Comparison of ENCODE assay signal across 1 cellular context in genomic region chr4:154597798-154598774, GRCh38.
TF ChIP-seq lines count a peak whose summit lies in the region.

No MANE protein-coding gene starts in this region.

TF ChIP-seq in liver, 16 proteins besides CTCF, POLR2A, EP300 and RAD21 (continued from another document):
- TF ChIP-seq ATF3 (IDR thresholded peaks at IDR 0.05) (peak; percentile 12), FOXA2 (IDR thresholded peaks at IDR 0.05) (peak; percentile 90), SP1 (IDR thresholded peaks at IDR 0.05) (peak; percentile 87), RXRA (IDR thresholded peaks at IDR 0.05) (peak; percentile 86 to 89), JUND (IDR thresholded peaks at IDR 0.05) (peak; percentile 74 to 87), ZBTB33 (IDR thresholded peaks at IDR 0.05) (peak; percentile 77), HNF4A (conservative IDR thresholded peaks at IDR 0.05) (peak; percentile 87 to 91), GABPA (IDR thresholded peaks at IDR 0.05 in 1 of 2, conservative IDR thresholded peaks at IDR 0.05 in 1 of 2) (peak in 1 of 2 donors; percentile 19)
TF ChIP-seq in liver: peak in this region for 14.
